Comparison of ENCODE assay signal across 8 cellular contexts in the genomic region with DNA sequence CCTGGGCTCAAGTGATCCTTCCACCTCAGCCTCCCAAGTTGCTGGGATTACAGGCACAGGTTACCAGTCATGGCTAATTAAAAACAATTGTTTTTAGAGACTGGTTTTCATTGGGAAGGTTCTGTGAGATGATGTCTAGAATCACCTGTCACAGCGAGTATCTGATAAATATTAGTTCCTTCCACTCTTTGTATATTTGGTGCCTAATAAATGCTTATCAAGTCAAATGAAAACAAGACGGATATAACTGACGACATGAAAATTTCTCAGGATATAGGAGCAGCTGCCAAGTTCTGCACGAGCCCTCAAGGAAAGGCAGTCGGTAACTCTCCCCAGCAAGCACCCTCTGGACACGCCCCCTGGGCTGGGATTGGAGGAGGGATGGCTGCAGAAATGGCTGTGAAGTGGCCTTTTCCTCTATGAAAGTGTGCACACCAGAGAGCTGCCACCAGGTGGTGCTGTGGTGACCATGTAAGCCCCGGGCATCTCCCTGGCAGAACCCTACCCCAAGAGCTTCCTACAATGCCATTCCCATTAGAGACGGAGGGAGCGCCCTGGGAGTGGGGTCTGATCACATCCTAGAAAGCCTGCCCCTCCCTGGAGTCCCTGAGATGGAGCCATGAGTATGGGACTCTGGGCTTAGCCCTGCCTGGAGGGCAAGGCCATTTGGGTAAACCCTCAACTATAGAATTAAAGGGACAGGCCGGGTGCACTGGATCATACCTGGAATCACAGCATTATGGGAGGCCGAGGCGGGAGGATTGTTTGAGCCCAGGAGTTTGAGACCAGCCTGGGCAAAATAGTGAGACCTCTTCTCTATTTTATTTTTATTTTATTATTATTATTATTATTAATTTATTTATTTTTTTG. TPM values are rescaled to one million over a fixed set of nuclear protein-coding genes. Genes with fewer than 3 reads are reported as not detected.
DNase-seq lines count a peak whose midpoint lies in the region; ATAC-seq, FAIRE-seq and TF ChIP-seq lines count a peak whose summit lies in the region.

No MANE protein-coding gene starts in this region.

- no peak overlapping the region for H3K14ac ChIP-seq in H1 (ENCODE audit: insufficient read length)

- no peak overlapping the region for H3K27ac ChIP-seq in H1 (ENCODE audit: low read depth, low read length)

- H3K4me2 ChIP-seq in H1 (ENCODE audit: insufficient read depth in 1 of 2, low read depth in 2 of 2, low read length in 2 of 2), result no peak overlapping the region; a peak in 1 of 4 replicates

- no peak overlapping the region for H2BK5ac ChIP-seq in H1 (ENCODE audit: low read depth, low read length)

- H3K79me2 ChIP-seq in H1 (ENCODE audit: control insufficient read depth in 1 of 2, insufficient read depth in 2 of 2, low read length in 2 of 2), result no peaks in the 10 kb centered on the region

- H3K56ac ChIP-seq in H1 (replicated peaks; ENCODE audit: insufficient read length, low read depth, low read length), result no peak overlapping the region

- H4K91ac ChIP-seq in H1 (replicated peaks; ENCODE audit: insufficient read length, low read length), result no peak overlapping the region

- H2BK120ac ChIP-seq in H1 (replicated peaks; ENCODE audit: low read depth, low read length), result no peak overlapping the region

- no peak overlapping the region for H3K18ac ChIP-seq in H1 (ENCODE audit: extremely low read depth, low read length)

- TF ChIP-seq POLR2A in H1 (IDR thresholded peaks at IDR 0.05; ENCODE audit: control extremely low read depth in 1 of 2, low read depth in 2 of 2, low read length in 2 of 2), result no peak

- ATAC-seq in HG02870 (IDR thresholded peaks at IDR 0.05; ENCODE audit: unreplicated experiment), result no peak

- H2BK15ac ChIP-seq in H1 (ENCODE audit: low read length), result no peak overlapping the region

- TF ChIP-seq CTCF in GM12872 (IDR thresholded peaks at IDR 0.05; ENCODE audit: insufficient read depth, low read depth, low read length) (peak; percentile 96), H1 (IDR thresholded peaks at IDR 0.05; ENCODE audit: control extremely low read depth in 1 of 3, insufficient read depth in 1 of 3, low read depth in 1 of 3, low read length in 3 of 3) (peak; percentile 80 to 99 (median 97))

- WGBS in H1 (ENCODE audit: extremely low coverage in 1 of 2, insufficient coverage in 1 of 2, insufficient read length in 1 of 2, insufficient replicate concordance in 2 of 2, low coverage in 1 of 2, low lambda C conversion rate in 2 of 2, missing lambda C conversion rate in 1 of 2), 2 experiments, result 35% methylated on average over 12 of the region's 12 CpGs; no CpG with 5 or more reads in 1 of the 2 experiments

- H3K23me2 ChIP-seq in H1 (ENCODE audit: low read depth, low read length), result no peaks in the 10 kb centered on the region

- no peaks in the 10 kb centered on the region for H3K27me3 ChIP-seq in H1 (replicated peaks in 1 of 4; ENCODE audit: control insufficient read depth in 3 of 4, extremely low read depth in 1 of 4, insufficient read depth in 3 of 4, low read length in 3 of 4)

- CTCF ChIA-PET in H1 (lab: Charles Lee; ENCODE audit: partially characterized antibody), result interaction anchor here (0.7 to 3.3 kb wide), 28 partner anchors 10 to 362 kb away, joined by 3 to 46 read pairs (median 4); partner anchors contain the start of genes HTR6 and OTUD3

- H4K20me1 ChIP-seq in H1 (replicated peaks in 1 of 2; ENCODE audit: control insufficient read depth in 1 of 2, insufficient read depth in 2 of 2, low read length in 2 of 2), result no peaks in the 10 kb centered on the region

- POLR2A ChIA-PET in H1 (lab: Charles Lee; ENCODE audit: partially characterized antibody), result interaction anchor here (0.7 to 1.0 kb wide), 3 partner anchors 8 to 167 kb away, joined by 3 to 6 read pairs (median 3); partner anchors contain the start of gene OTUD3

- no peaks in the 10 kb centered on the region for H3K36me3 ChIP-seq in H1 (ENCODE audit: control insufficient read depth in 2 of 4, insufficient read depth in 4 of 4, low read length in 3 of 4)

- no peaks in the 10 kb centered on the region for H3K9me3 ChIP-seq in H1 (ENCODE audit: insufficient read depth in 2 of 2, low read depth in 1 of 2, low read length in 1 of 2)

- DNase-seq in HUDEP-2 (lab: John Stamatoyannopoulos, UW; ENCODE audit: unreplicated experiment in 76 of 76), result peak in 73 of 76 experiments; percentile 30 to 91 (median 76)
- peak; percentile 87 for DNase-seq in NOMO-1 treated with DMSO at 0.1 percent for 48 hours (lab: John Stamatoyannopoulos, UW; ENCODE audit: unreplicated experiment)
- peak; percentile 59 to 68 for DNase-seq in activated CD8-positive, alpha-beta memory T cell treated with anti-CD3 and anti-CD28 coated beads for 1 hour (ENCODE audit: extremely low read depth in 1 of 2, low read depth in 1 of 2)
- DNase-seq in H1 (ENCODE audit: low read depth in 1 of 2, low spot score in 2 of 2), result peak; percentile 96 to 98
- DNase-seq in midbrain (lab: John Stamatoyannopoulos, UW), result peak; percentile 45
- peak; percentile 37 to 61 for DNase-seq in stimulated activated CD8-positive, alpha-beta memory T cell treated with anti-CD3 and anti-CD28 coated beads, Interleukin-4, amount 100 ng/mL, for 1 hour (ENCODE audit: low read depth in 2 of 2, low spot score in 1 of 2)

- H3K4me1 ChIP-seq in H1 (replicated peaks in 1 of 4; ENCODE audit: control insufficient read depth in 3 of 4, insufficient read depth in 4 of 4, low read length in 3 of 4), result peaks cover 0 to 3% (median 0%) of the 10 kb centered on the region in 4 experiments; a peak in 1 of 7 replicates

- no peak overlapping the region; a peak in 1 of 7 replicates for H3K9ac ChIP-seq in H1 (replicated peaks in 1 of 4; ENCODE audit: extremely low read depth in 1 of 4, low read depth in 3 of 4, low read length in 3 of 4)

- no peak overlapping the region for H2AK5ac ChIP-seq in H1 (ENCODE audit: low read depth, low read length)

- no peak overlapping the region for H4K5ac ChIP-seq in H1 (ENCODE audit: insufficient read length, low read depth, low read length)

- H3K4ac ChIP-seq in H1 (replicated peaks; ENCODE audit: insufficient read length, low read depth, low read length), result no peak overlapping the region

- no peak overlapping the region for H4K8ac ChIP-seq in H1 (ENCODE audit: extremely low read depth, insufficient read depth, low read length)

- TF ChIP-seq EP300 in H1 (IDR thresholded peaks at IDR 0.05; ENCODE audit: borderline replicate concordance in 1 of 2, low read depth in 2 of 2, low read length in 2 of 2), result peak in 1 of 2 experiments; percentile 23; a peak in 1 of 3 replicates

- H2AFZ ChIP-seq in H1 (ENCODE audit: low read length), result no peak overlapping the region

- FAIRE-seq in H1 (lab: Jason Lieb, UNC), result peak; percentile 80

- H3K23ac ChIP-seq in H1 (ENCODE audit: insufficient read length), result no peak overlapping the region

- TF ChIP-seq RAD21 in H1 (IDR thresholded peaks at IDR 0.05 in 1 of 2, conservative IDR thresholded peaks at IDR 0.05 in 1 of 2; ENCODE audit: low read depth in 2 of 2, low read length in 2 of 2), result peak; percentile 69 to 77

- no peak overlapping the region for H2BK20ac ChIP-seq in H1 (ENCODE audit: low read length)

- H3K4me3 ChIP-seq in H1 (ENCODE audit: extremely low read depth in 1 of 4, insufficient read depth in 2 of 4, low read depth in 3 of 4, low read length in 4 of 4), result no peak overlapping the region

- H2BK12ac ChIP-seq in H1 (ENCODE audit: low read depth, low read length), result no peak overlapping the region

- H3K79me1 ChIP-seq in H1 (ENCODE audit: low read depth, low read length), result no peaks in the 10 kb centered on the region

TF ChIP-seq in H1, 55 proteins besides CTCF, POLR2A, EP300 and RAD21 (continues in another document):
- no peak for TF ChIP-seq SP4 (IDR thresholded peaks at IDR 0.05; ENCODE audit: low read length)
- TF ChIP-seq HDAC6 (IDR thresholded peaks at IDR 0.05; ENCODE audit: low read depth, low read length), result no peak
- TF ChIP-seq POLR2AphosphoS5 (IDR thresholded peaks at IDR 0.05; ENCODE audit: low read depth, low read length), result no peak
- no peak for TF ChIP-seq CBX8 (IDR thresholded peaks at IDR 0.05; ENCODE audit: borderline replicate concordance, low read depth, low read length)
- TF ChIP-seq ATF3 (IDR thresholded peaks at IDR 0.05; ENCODE audit: insufficient read depth, low read depth, low read length), result no peak
- no peak for TF ChIP-seq NRF1 (IDR thresholded peaks at IDR 0.05; ENCODE audit: low read depth, low read length)
- TF ChIP-seq TAF1 (IDR thresholded peaks at IDR 0.05; ENCODE audit: low read depth, low read length), result 0 out of 2 replicates have a peak, but pooled peaks have one; percentile 19
- TF ChIP-seq GTF2F1 (IDR thresholded peaks at IDR 0.05; ENCODE audit: borderline replicate concordance, low read depth, low read length), result no peak
- no peak for TF ChIP-seq POU5F1 (IDR thresholded peaks at IDR 0.05; ENCODE audit: low read depth, low read length)
- no peak for TF ChIP-seq JUND (IDR thresholded peaks at IDR 0.05; ENCODE audit: low read length)
- TF ChIP-seq YY1 (IDR thresholded peaks at IDR 0.05; ENCODE audit: low read depth, low read length), result peak; percentile 85
- TF ChIP-seq, protein P1, sequence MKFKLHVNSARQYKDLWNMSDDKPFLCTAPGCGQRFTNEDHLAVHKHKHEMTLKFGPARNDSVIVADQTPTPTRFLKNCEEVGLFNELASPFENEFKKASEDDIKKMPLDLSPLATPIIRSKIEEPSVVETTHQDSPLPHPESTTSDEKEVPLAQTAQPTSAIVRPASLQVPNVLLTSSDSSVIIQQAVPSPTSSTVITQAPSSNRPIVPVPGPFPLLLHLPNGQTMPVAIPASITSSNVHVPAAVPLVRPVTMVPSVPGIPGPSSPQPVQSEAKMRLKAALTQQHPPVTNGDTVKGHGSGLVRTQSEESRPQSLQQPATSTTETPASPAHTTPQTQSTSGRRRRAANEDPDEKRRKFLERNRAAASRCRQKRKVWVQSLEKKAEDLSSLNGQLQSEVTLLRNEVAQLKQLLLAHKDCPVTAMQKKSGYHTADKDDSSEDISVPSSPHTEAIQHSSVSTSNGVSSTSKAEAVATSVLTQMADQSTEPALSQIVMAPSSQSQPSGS (IDR thresholded peaks at IDR 0.05; ENCODE audit: low read length), result no peak

RNA-seq across cellular contexts. Expression of gene HTR6, which starts 50.9 kb away (rescaled TPM):
- 0.69 and 0.76 TPM in 2 replicates for total RNA-seq in H1 (2021; fragmentation: NEBNext Ultra II Directional; extraction: Animal tissue kit (Norgen Biotek cat#: 25700))
- 0.95 and 1.4 TPM in 2 replicates for polyA plus RNA-seq in H1 (2011; rRNA removed)
- 0.44 TPM for polyA plus RNA-seq in H1 (2011; cell fraction: cytosol; rRNA removed)
- polyA plus RNA-seq in H1 (2011; cell fraction: nucleus; rRNA removed), result 0.93 TPM
- 0.29 to 1.0 TPM (median 0.73 TPM) in 4 replicates for polyA plus RNA-seq in H1 (2012, experiment 1 of 2)
- polyA plus RNA-seq in H1 (2012, experiment 2 of 2), result 0.64 TPM
- polyA plus RNA-seq in H1 (2013, experiment 1 of 2), result 1.4 TPM
- 1.1 TPM for polyA plus RNA-seq in H1 (2013, experiment 2 of 2)
- 0.22 and 0.24 TPM in 2 replicates for polyA minus RNA-seq in H1 (2011; rRNA and poly(A)+ RNA removed)
- polyA minus RNA-seq in H1 (2011; cell fraction: cytosol; rRNA and poly(A)+ RNA removed), result 1.7 TPM
- 1.1 TPM for polyA minus RNA-seq in H1 (2011; cell fraction: nucleus; rRNA and poly(A)+ RNA removed)

Comparison
In these comparisons a context has a peak if more than half of its experiments do, and no peak if none do; other contexts are left out.
1. DNase-seq: peak in every context shown above with its lines; median percentile 97 in H1; 87 in NOMO-1 treated with DMSO at 0.1 percent for 48 hours; 76 in HUDEP-2; 64 in activated CD8-positive, alpha-beta memory T cell treated with anti-CD3 and anti-CD28 coated beads for 1 hour; 49 in stimulated activated CD8-positive, alpha-beta memory T cell treated with anti-CD3 and anti-CD28 coated beads, Interleukin-4, amount 100 ng/mL, for 1 hour; 45 in midbrain.